Comparison of ENCODE assay signal across 23 cellular contexts in the genomic region with DNA sequence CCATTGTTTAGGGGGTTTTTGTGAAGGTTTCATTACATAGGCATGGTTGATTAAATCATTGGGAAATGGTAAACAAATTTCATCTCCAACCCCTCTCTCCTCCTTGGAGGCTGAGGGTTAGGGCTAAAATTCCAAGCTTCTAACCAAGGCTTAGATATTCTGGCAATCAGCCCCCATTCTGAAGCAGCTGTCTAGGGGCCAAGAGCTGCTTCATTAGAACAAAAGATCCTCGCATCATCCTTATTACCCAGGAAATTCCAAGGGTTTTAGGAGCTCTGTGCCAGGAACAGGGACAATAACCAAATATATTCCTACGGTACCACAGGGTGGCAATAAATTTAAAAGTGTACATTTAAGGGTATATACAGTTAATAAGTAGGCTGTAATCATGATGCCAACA. TPM values are rescaled to one million over a fixed set of nuclear protein-coding genes. Genes with fewer than 3 reads are reported as not detected.
A peak's percentile ranks its signal among the peaks of the same experiment; 100 is the strongest.
DNase-seq lines count a peak whose midpoint lies in the region; ATAC-seq and TF ChIP-seq lines count a peak whose summit lies in the region.
"Had no signal": no experiment of that assay in that cellular context is flagged by ENCODE, and none has a peak within 500 bp of the region (broad histone marks: within the 10 kb centered on the region; RNA-seq: fewer than 3 reads in every experiment).

No MANE protein-coding gene starts in this region.

- peak overlapping the region; percentile 52; the same call in 1 of the 2 replicates for H2AFZ ChIP-seq in GM23338

- no peaks in the 10 kb centered on the region for H3K9me2 ChIP-seq in GM23338 (ENCODE audit: insufficient read depth)

- no peak for ATAC-seq in GM23338
- ATAC-seq in stimulated activated memory B cell treated with anti-CD40 and anti-IgM and Interleukin-4, amounts not matched to agents 10 μg/mL and 1 μg/mL and 100 μg/mL, for 72 hours = no peak
- ATAC-seq in GM19467 (IDR thresholded peaks at IDR 0.05; ENCODE audit: unreplicated experiment) = no peak
- ATAC-seq: GM12878, HCT116 had no signal

- no peaks in the 10 kb centered on the region for H3K36me3 ChIP-seq in GM23338 (ENCODE audit: insufficient read depth)
- H3K36me3 ChIP-seq: BE2C had no signal

- DNase-seq in GM23338 (ENCODE audit: low spot score) (no peak), astrocyte of the hippocampus (ENCODE audit: low read depth, low spot score) (peak; percentile 44), fibroblast of the aortic adventitia (ENCODE audit: low read depth) (peak; percentile 52), mucosa of gallbladder (ENCODE audit: low spot score) (no peak), medulla oblongata (ENCODE audit: extremely low spot score) (no peak)
- DNase-seq: ACHN; BE2C; C1 segment of cervical spinal cord; CD4-positive, CD25-positive, alpha-beta regulatory T cell; CD8-positive, alpha-beta memory T cell; COR-L47; DMS 273 treated with DMSO at 0.1 percent for 48 hours; DMS53; DND-41; EL; GOT3; H7; HFFc6; IMR-90 had no signal

- no peaks in the 10 kb centered on the region for H3K4me1 ChIP-seq in GM23338 (ENCODE audit: insufficient read depth)
- H3K4me1 ChIP-seq: BE2C had no signal

- H3K27me3 ChIP-seq in GM23338 (ENCODE audit: insufficient read depth) = no peaks in the 10 kb centered on the region

- H3K4me2 ChIP-seq in GM23338 = no peak overlapping the region

- no peak overlapping the region for H3K27ac Mint-ChIP-seq in GM23338
- H3K27ac Mint-ChIP-seq in stimulated activated memory B cell treated with anti-CD40 and anti-IgM and Interleukin-4, amounts not matched to agents 10 μg/mL and 1 μg/mL and 100 μg/mL, for 72 hours = peak overlapping the region; percentile 93
- H3K27ac Mint-ChIP-seq: CD4-positive, CD25-positive, alpha-beta regulatory T cell; CD8-positive, alpha-beta memory T cell; HFFc6 had no signal

- no peak for TF ChIP-seq CTCF in GM23338 (conservative IDR thresholded peaks at IDR 0.05; ENCODE audit: low read depth in 2 of 2)
- no peak for TF ChIP-seq CTCF in fibroblast of the aortic adventitia (IDR thresholded peaks at IDR 0.05; ENCODE audit: insufficient read depth, low read length)

- no peaks in the 10 kb centered on the region for H4K20me1 ChIP-seq in GM23338 (replicated peaks; ENCODE audit: insufficient read depth)

- H3K4me3 Mint-ChIP-seq in GM23338 = no peak overlapping the region
- no peak overlapping the region for H3K4me3 Mint-ChIP-seq in stimulated activated memory B cell treated with anti-CD40 and anti-IgM and Interleukin-4, amounts not matched to agents 10 μg/mL and 1 μg/mL and 100 μg/mL, for 72 hours
- H3K4me3 Mint-ChIP-seq: CD4-positive, CD25-positive, alpha-beta regulatory T cell; CD8-positive, alpha-beta memory T cell; HFFc6 had no signal

- H3F3A ChIP-seq in GM23338 (replicated peaks; ENCODE audit: low read depth) = no peaks in the 10 kb centered on the region

- H3K4me1 Mint-ChIP-seq in GM23338 = peaks cover 2% of the 10 kb centered on the region; the same call in 2 of the 3 replicates
- peaks cover 40% of the 10 kb centered on the region for H3K4me1 Mint-ChIP-seq in stimulated activated memory B cell treated with anti-CD40 and anti-IgM and Interleukin-4, amounts not matched to agents 10 μg/mL and 1 μg/mL and 100 μg/mL, for 72 hours

- H3K27ac ChIP-seq in GM23338 (ENCODE audit: low read depth) = no peak overlapping the region

- no peaks in the 10 kb centered on the region for H3K36me3 Mint-ChIP-seq in GM23338 (ENCODE audit: low read depth)
- peaks cover 4% of the 10 kb centered on the region for H3K36me3 Mint-ChIP-seq in stimulated activated memory B cell treated with anti-CD40 and anti-IgM and Interleukin-4, amounts not matched to agents 10 μg/mL and 1 μg/mL and 100 μg/mL, for 72 hours
- H3K36me3 Mint-ChIP-seq: CD4-positive, CD25-positive, alpha-beta regulatory T cell; CD8-positive, alpha-beta memory T cell had no signal

- peaks cover 13% of the 10 kb centered on the region; the same call in 2 of the 3 replicates for H3K9me3 Mint-ChIP-seq in GM23338
- H3K9me3 Mint-ChIP-seq in stimulated activated memory B cell treated with anti-CD40 and anti-IgM and Interleukin-4, amounts not matched to agents 10 μg/mL and 1 μg/mL and 100 μg/mL, for 72 hours = peaks cover 7% of the 10 kb centered on the region
- H3K9me3 Mint-ChIP-seq: CD8-positive, alpha-beta memory T cell; HFFc6 had no signal

- peaks cover 1% of the 10 kb centered on the region for H3K27me3 Mint-ChIP-seq in GM23338 (ENCODE audit: insufficient read depth, low read depth, poor library complexity)
- H3K27me3 Mint-ChIP-seq in stimulated activated memory B cell treated with anti-CD40 and anti-IgM and Interleukin-4, amounts not matched to agents 10 μg/mL and 1 μg/mL and 100 μg/mL, for 72 hours = no peaks in the 10 kb centered on the region
- H3K27me3 Mint-ChIP-seq: CD4-positive, CD25-positive, alpha-beta regulatory T cell had no signal

- H3K4me3 ChIP-seq in GM23338 = no peak overlapping the region
- H3K4me3 ChIP-seq in fibroblast of the aortic adventitia (ENCODE audit: low read depth, low read length) = no peak overlapping the region
- H3K4me3 ChIP-seq: GM12878 had no signal

- no peaks in the 10 kb centered on the region for H3K79me2 ChIP-seq in GM23338 (replicated peaks; ENCODE audit: insufficient read depth)

TF ChIP-seq in GM23338, 12 proteins besides CTCF, POLR2A, EP300 and RAD21 (continues in another document):
- TF ChIP-seq JUNB (IDR thresholded peaks at IDR 0.05; ENCODE audit: unreplicated experiment) = no peak
- no peak for TF ChIP-seq CREB1 (CRISPR knock-in tag; IDR thresholded peaks at IDR 0.05; ENCODE audit: low read depth)
- TF ChIP-seq, protein P1, sequence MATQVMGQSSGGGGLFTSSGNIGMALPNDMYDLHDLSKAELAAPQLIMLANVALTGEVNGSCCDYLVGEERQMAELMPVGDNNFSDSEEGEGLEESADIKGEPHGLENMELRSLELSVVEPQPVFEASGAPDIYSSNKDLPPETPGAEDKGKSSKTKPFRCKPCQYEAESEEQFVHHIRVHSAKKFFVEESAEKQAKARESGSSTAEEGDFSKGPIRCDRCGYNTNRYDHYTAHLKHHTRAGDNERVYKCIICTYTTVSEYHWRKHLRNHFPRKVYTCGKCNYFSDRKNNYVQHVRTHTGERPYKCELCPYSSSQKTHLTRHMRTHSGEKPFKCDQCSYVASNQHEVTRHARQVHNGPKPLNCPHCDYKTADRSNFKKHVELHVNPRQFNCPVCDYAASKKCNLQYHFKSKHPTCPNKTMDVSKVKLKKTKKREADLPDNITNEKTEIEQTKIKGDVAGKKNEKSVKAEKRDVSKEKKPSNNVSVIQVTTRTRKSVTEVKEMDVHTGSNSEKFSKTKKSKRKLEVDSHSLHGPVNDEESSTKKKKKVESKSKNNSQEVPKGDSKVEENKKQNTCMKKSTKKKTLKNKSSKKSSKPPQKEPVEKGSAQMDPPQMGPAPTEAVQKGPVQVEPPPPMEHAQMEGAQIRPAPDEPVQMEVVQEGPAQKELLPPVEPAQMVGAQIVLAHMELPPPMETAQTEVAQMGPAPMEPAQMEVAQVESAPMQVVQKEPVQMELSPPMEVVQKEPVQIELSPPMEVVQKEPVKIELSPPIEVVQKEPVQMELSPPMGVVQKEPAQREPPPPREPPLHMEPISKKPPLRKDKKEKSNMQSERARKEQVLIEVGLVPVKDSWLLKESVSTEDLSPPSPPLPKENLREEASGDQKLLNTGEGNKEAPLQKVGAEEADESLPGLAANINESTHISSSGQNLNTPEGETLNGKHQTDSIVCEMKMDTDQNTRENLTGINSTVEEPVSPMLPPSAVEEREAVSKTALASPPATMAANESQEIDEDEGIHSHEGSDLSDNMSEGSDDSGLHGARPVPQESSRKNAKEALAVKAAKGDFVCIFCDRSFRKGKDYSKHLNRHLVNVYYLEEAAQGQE (IDR thresholded peaks at IDR 0.05; ENCODE audit: unreplicated experiment) = no peak
- TF ChIP-seq ZNF331 (CRISPR knock-in tag; IDR thresholded peaks at IDR 0.05; ENCODE audit: low read depth) = no peak
- TF ChIP-seq STAT1 (IDR thresholded peaks at IDR 0.05; ENCODE audit: unreplicated experiment) = no peak
- no peak for TF ChIP-seq EZH2 (IDR thresholded peaks at IDR 0.05; ENCODE audit: low read depth, unreplicated experiment)
- TF ChIP-seq, protein P2, sequence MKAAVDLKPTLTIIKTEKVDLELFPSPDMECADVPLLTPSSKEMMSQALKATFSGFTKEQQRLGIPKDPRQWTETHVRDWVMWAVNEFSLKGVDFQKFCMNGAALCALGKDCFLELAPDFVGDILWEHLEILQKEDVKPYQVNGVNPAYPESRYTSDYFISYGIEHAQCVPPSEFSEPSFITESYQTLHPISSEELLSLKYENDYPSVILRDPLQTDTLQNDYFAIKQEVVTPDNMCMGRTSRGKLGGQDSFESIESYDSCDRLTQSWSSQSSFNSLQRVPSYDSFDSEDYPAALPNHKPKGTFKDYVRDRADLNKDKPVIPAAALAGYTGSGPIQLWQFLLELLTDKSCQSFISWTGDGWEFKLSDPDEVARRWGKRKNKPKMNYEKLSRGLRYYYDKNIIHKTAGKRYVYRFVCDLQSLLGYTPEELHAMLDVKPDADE (IDR thresholded peaks at IDR 0.05) = no peak

RNA-seq across cellular contexts. Expression of a gene that starts 22.5 kb away (rescaled TPM):
- total RNA-seq in GM23338 (2014; rRNA removed; shearing (Covaris generic)) = 26.7 and 30.7 TPM in 2 replicates
- polyA plus RNA-seq in GM23338 (2016; fragmentation: Nextera tagmentation; extraction: Ambion mirVana) = 23.9 and 29.7 TPM in 2 replicates
- total RNA-seq in fibroblast of the aortic adventitia (ENCODE audit: low replicate concordance) (19.4 and 24.7 TPM in 2 replicates), mucosa of gallbladder (30.5 TPM)

Comparison
In these comparisons a context has a peak if more than half of its experiments do, and no peak if none do; other contexts are left out.
1. DNase-seq: peak in astrocyte of the hippocampus (single experiment) and fibroblast of the aortic adventitia (single experiment); none in GM23338 (single experiment), mucosa of gallbladder (single experiment) and medulla oblongata (single experiment).